In genomic region chr14:97995038-97995437, GRCh38 we compare ENCODE assay signal across 26 cellular contexts.
DNase-seq lines count a peak whose midpoint lies in the region; ATAC-seq and TF ChIP-seq lines count a peak whose summit lies in the region.
"Had no signal": no experiment of that assay in that cellular context is flagged by ENCODE, and none has a peak within 500 bp of the region (broad histone marks: within the 10 kb centered on the region; RNA-seq: fewer than 3 reads in every experiment).

No MANE protein-coding gene starts in this region.

- no peaks in the 10 kb centered on the region for H3K4me1 ChIP-seq in transverse colon
- H3K4me1 ChIP-seq: thyroid gland had no signal

- WGBS in transverse colon (ENCODE audit: low coverage in 1 of 2), 2 donors: 89% methylated on average over 2 of the region's 2 CpGs; no CpG with 5 or more reads in 1 of the 2 donors

- POLR2A ChIA-PET in activated CD4-positive, alpha-beta memory T cell treated with anti-CD3 and anti-CD28 coated beads for 36 hours (lab: Charles Lee): interaction anchor here (1.0 kb wide), 1 partner anchor 17 kb away, joined by 4 read pairs; no protein-coding TSS in a partner anchor

- TF ChIP-seq CTCF in natural killer cell (IDR thresholded peaks at IDR 0.05) (no peak), transverse colon (IDR thresholded peaks at IDR 0.05) (no peak), glutamatergic neuron (IDR thresholded peaks at IDR 0.05; ENCODE audit: partially characterized antibody, unreplicated experiment) (no peak)

- TF ChIP-seq EP300 in transverse colon (IDR thresholded peaks at IDR 0.05; ENCODE audit: low read depth): no peak

- peak overlapping the region; percentile 88 to 97 for H3K27ac Mint-ChIP-seq in natural killer cell treated with Interleukin-12 subunit alpha and Interleukin-12 subunit beta and Interleukin-15 and Interleukin-18, amount 100 ng/mL, for 72 hours
- no peak overlapping the region for H3K27ac Mint-ChIP-seq in natural killer cell
- H3K27ac Mint-ChIP-seq in activated CD4-positive, alpha-beta memory T cell treated with anti-CD3 and anti-CD28 coated beads for 36 hours: peak overlapping the region; percentile 94
- H3K27ac Mint-ChIP-seq in central memory CD8-positive, alpha-beta T cell (ENCODE audit: low read depth): peak overlapping the region; percentile 90
- no peak overlapping the region for H3K27ac Mint-ChIP-seq in glutamatergic neuron (ENCODE audit: unreplicated experiment)
- H3K27ac Mint-ChIP-seq: mesothelial cell of epicardium; nephron; stimulated activated naive B cell treated with anti-CD40 and anti-IgM and Interleukin-4, amounts not matched to agents 10 μg/mL and 1 μg/mL and 100 μg/mL, for 72 hours had no signal

- ATAC-seq in natural killer cell treated with Interleukin-12 subunit alpha and Interleukin-12 subunit beta and Interleukin-15 and Interleukin-18, amount 100 ng/mL, for 72 hours: no peak
- ATAC-seq in natural killer cell (no peak), GM19328 (IDR thresholded peaks at IDR 0.05; ENCODE audit: unreplicated experiment) (no peak)
- ATAC-seq in central memory CD8-positive, alpha-beta T cell (replicated peaks; ENCODE audit: extremely low read depth, poor library complexity, severe bottlenecking): no peak
- ATAC-seq: HCT116; left ventricle myocardium superior; stimulated activated naive B cell treated with anti-CD40 and anti-IgM and Interleukin-4, amounts not matched to agents 10 μg/mL and 1 μg/mL and 100 μg/mL, for 72 hours had no signal

- H3K27me3 ChIP-seq in transverse colon: no peaks in the 10 kb centered on the region
- H3K27me3 ChIP-seq: cardiac muscle cell, thyroid gland had no signal

- no peak overlapping the region for H3K4me3 ChIP-seq in transverse colon
- H3K4me3 ChIP-seq: cardiac muscle cell, smooth muscle cell, thyroid gland had no signal

- no peak for DNase-seq in natural killer cell treated with Interleukin-12 subunit alpha and Interleukin-12 subunit beta and Interleukin-15 and Interleukin-18, amount 100 ng/mL, for 72 hours (ENCODE audit: low spot score)
- no peak for DNase-seq in natural killer cell
- DNase-seq in activated CD4-positive, alpha-beta memory T cell treated with anti-CD3 and anti-CD28 coated beads for 36 hours: peak; percentile 45
- no peak for DNase-seq in central memory CD8-positive, alpha-beta T cell (ENCODE audit: low spot score in 2 of 2)
- no peak for DNase-seq in transverse colon
- DNase-seq in glutamatergic neuron: no peak
- DNase-seq in cardiac septum (ENCODE audit: low spot score): no peak
- DNase-seq: anterior cingulate cortex; islet precursor cell; left ventricle myocardium superior; NCI-H1417 treated with DMSO at 0.1 percent for 48 hours; NCI-H2107; NCI-H446 treated with DMSO at 0.1 percent for 48 hours; SK-N-SH; stimulated activated CD4-positive, alpha-beta T cell treated with anti-CD3 and anti-CD28 coated beads, Interleukin-2, amount 100 ng/mL, for 48 hours; stimulated activated naive B cell treated with anti-CD40 and anti-IgM and Interleukin-4, amounts not matched to agents 10 μg/mL and 1 μg/mL and 100 μg/mL, for 72 hours; T-helper 9 cell; thyroid gland; WERI-Rb-1 had no signal

- in situ Hi-C loops in transverse colon (cut with MboI; ENCODE audit: low pct_ligation_motif_present in 1 of 4, low pct_unique_long_range_greater_than_20kb in 1 of 4, low sequenced_read_pairs in 3 of 4): loop anchor here in 1 of 4 donors (25.0 kb wide), 1 partner anchor 1267 kb away; the partner anchor contains the start of gene BCL11B

- peaks cover 5% of the 10 kb centered on the region for H3K36me3 Mint-ChIP-seq in natural killer cell treated with Interleukin-12 subunit alpha and Interleukin-12 subunit beta and Interleukin-15 and Interleukin-18, amount 100 ng/mL, for 72 hours
- H3K36me3 Mint-ChIP-seq in natural killer cell (no peaks in the 10 kb centered on the region), glutamatergic neuron (ENCODE audit: unreplicated experiment) (no peaks in the 10 kb centered on the region)
- no peaks in the 10 kb centered on the region for H3K36me3 Mint-ChIP-seq in activated CD4-positive, alpha-beta memory T cell treated with anti-CD3 and anti-CD28 coated beads for 36 hours
- H3K36me3 Mint-ChIP-seq in central memory CD8-positive, alpha-beta T cell (ENCODE audit: insufficient read depth): peaks cover 5% of the 10 kb centered on the region
- H3K36me3 Mint-ChIP-seq: mesothelial cell of epicardium; stimulated activated naive B cell treated with anti-CD40 and anti-IgM and Interleukin-4, amounts not matched to agents 10 μg/mL and 1 μg/mL and 100 μg/mL, for 72 hours had no signal

- peak overlapping the region; percentile 45 for H3K4me3 Mint-ChIP-seq in natural killer cell treated with Interleukin-12 subunit alpha and Interleukin-12 subunit beta and Interleukin-15 and Interleukin-18, amount 100 ng/mL, for 72 hours
- no peak overlapping the region for H3K4me3 Mint-ChIP-seq in natural killer cell
- no peak overlapping the region for H3K4me3 Mint-ChIP-seq in activated CD4-positive, alpha-beta memory T cell treated with anti-CD3 and anti-CD28 coated beads for 36 hours
- H3K4me3 Mint-ChIP-seq in central memory CD8-positive, alpha-beta T cell: no peak overlapping the region
- no peak overlapping the region for H3K4me3 Mint-ChIP-seq in glutamatergic neuron (ENCODE audit: unreplicated experiment)
- H3K4me3 Mint-ChIP-seq: mesothelial cell of epicardium; nephron; stimulated activated naive B cell treated with anti-CD40 and anti-IgM and Interleukin-4, amounts not matched to agents 10 μg/mL and 1 μg/mL and 100 μg/mL, for 72 hours had no signal

- no peaks in the 10 kb centered on the region for H3K36me3 ChIP-seq in transverse colon
- H3K36me3 ChIP-seq: cardiac muscle cell, thyroid gland, WERI-Rb-1 had no signal

- H3K27me3 Mint-ChIP-seq in natural killer cell treated with Interleukin-12 subunit alpha and Interleukin-12 subunit beta and Interleukin-15 and Interleukin-18, amount 100 ng/mL, for 72 hours: peaks cover 0 to 26% of the 10 kb centered on the region in 2 donors
- peaks cover 8 to 18% of the 10 kb centered on the region in 2 donors for H3K27me3 Mint-ChIP-seq in natural killer cell (ENCODE audit: low read depth in 2 of 2)
- H3K27me3 Mint-ChIP-seq in activated CD4-positive, alpha-beta memory T cell treated with anti-CD3 and anti-CD28 coated beads for 36 hours: no peaks in the 10 kb centered on the region
- H3K27me3 Mint-ChIP-seq in central memory CD8-positive, alpha-beta T cell: no peaks in the 10 kb centered on the region
- H3K27me3 Mint-ChIP-seq in glutamatergic neuron (ENCODE audit: unreplicated experiment): peaks cover 2% of the 10 kb centered on the region
- H3K27me3 Mint-ChIP-seq: stimulated activated naive B cell treated with anti-CD40 and anti-IgM and Interleukin-4, amounts not matched to agents 10 μg/mL and 1 μg/mL and 100 μg/mL, for 72 hours had no signal

- intact Hi-C loops in natural killer cell (cut with micrococcal nuclease) (no loop called here), transverse colon (cut with DNase I; ENCODE audit: low total_unique reads) (no loop called here), cardiac septum (cut with DNase I) (no loop called here)
- intact Hi-C loops in activated CD4-positive, alpha-beta memory T cell treated with anti-CD3 and anti-CD28 coated beads for 36 hours (cut with micrococcal nuclease): no loop called here

- peaks cover 17 to 32% of the 10 kb centered on the region in 2 donors for H3K4me1 Mint-ChIP-seq in natural killer cell treated with Interleukin-12 subunit alpha and Interleukin-12 subunit beta and Interleukin-15 and Interleukin-18, amount 100 ng/mL, for 72 hours (ENCODE audit: low read depth in 2 of 2)
- H3K4me1 Mint-ChIP-seq in natural killer cell (peaks cover 11 to 12% of the 10 kb centered on the region in 2 donors), glutamatergic neuron (ENCODE audit: low read depth, unreplicated experiment) (no peaks in the 10 kb centered on the region)
- peaks cover 55% of the 10 kb centered on the region for H3K4me1 Mint-ChIP-seq in activated CD4-positive, alpha-beta memory T cell treated with anti-CD3 and anti-CD28 coated beads for 36 hours (ENCODE audit: low read depth)
- peaks cover 37% of the 10 kb centered on the region for H3K4me1 Mint-ChIP-seq in central memory CD8-positive, alpha-beta T cell
- H3K4me1 Mint-ChIP-seq: mesothelial cell of epicardium; nephron; stimulated activated naive B cell treated with anti-CD40 and anti-IgM and Interleukin-4, amounts not matched to agents 10 μg/mL and 1 μg/mL and 100 μg/mL, for 72 hours had no signal

- CTCF ChIA-PET in activated CD4-positive, alpha-beta memory T cell treated with anti-CD3 and anti-CD28 coated beads for 36 hours (lab: Charles Lee): interaction anchor here (1.3 kb wide), 1 partner anchor 17 kb away, joined by 7 read pairs; no protein-coding TSS in a partner anchor

- H3K9me3 ChIP-seq in transverse colon: no peaks in the 10 kb centered on the region
- H3K9me3 ChIP-seq: thyroid gland had no signal

- TF ChIP-seq POLR2A in transverse colon (IDR thresholded peaks at IDR 0.05): no peak

- H3K27ac ChIP-seq in transverse colon: peak overlapping the region in 3 of 4 donors; percentile 9 to 28 (median 12)
- H3K27ac ChIP-seq: C4-2B, cardiac muscle cell, thyroid gland, WERI-Rb-1 had no signal

- H3K9me3 Mint-ChIP-seq in natural killer cell treated with Interleukin-12 subunit alpha and Interleukin-12 subunit beta and Interleukin-15 and Interleukin-18, amount 100 ng/mL, for 72 hours: no peaks in the 10 kb centered on the region
- H3K9me3 Mint-ChIP-seq in natural killer cell (no peaks in the 10 kb centered on the region), glutamatergic neuron (ENCODE audit: unreplicated experiment) (no peaks in the 10 kb centered on the region)
- no peaks in the 10 kb centered on the region for H3K9me3 Mint-ChIP-seq in activated CD4-positive, alpha-beta memory T cell treated with anti-CD3 and anti-CD28 coated beads for 36 hours
- H3K9me3 Mint-ChIP-seq in central memory CD8-positive, alpha-beta T cell: peaks cover 6% of the 10 kb centered on the region
- H3K9me3 Mint-ChIP-seq: mesothelial cell of epicardium, nephron had no signal

Comparison
In these comparisons a context has a peak if more than half of its experiments do, and no peak if none do; other contexts are left out.
1. H3K27ac Mint-ChIP-seq: peak in natural killer cell treated with Interleukin-12 subunit alpha and Interleukin-12 subunit beta and Interleukin-15 and Interleukin-18, amount 100 ng/mL, for 72 hours (2 of 2), activated CD4-positive, alpha-beta memory T cell treated with anti-CD3 and anti-CD28 coated beads for 36 hours (single experiment) and central memory CD8-positive, alpha-beta T cell (single experiment); none in natural killer cell (0 of 2) and glutamatergic neuron (single experiment).